ENCODE assay signal across 9 cellular contexts in the genomic region with DNA sequence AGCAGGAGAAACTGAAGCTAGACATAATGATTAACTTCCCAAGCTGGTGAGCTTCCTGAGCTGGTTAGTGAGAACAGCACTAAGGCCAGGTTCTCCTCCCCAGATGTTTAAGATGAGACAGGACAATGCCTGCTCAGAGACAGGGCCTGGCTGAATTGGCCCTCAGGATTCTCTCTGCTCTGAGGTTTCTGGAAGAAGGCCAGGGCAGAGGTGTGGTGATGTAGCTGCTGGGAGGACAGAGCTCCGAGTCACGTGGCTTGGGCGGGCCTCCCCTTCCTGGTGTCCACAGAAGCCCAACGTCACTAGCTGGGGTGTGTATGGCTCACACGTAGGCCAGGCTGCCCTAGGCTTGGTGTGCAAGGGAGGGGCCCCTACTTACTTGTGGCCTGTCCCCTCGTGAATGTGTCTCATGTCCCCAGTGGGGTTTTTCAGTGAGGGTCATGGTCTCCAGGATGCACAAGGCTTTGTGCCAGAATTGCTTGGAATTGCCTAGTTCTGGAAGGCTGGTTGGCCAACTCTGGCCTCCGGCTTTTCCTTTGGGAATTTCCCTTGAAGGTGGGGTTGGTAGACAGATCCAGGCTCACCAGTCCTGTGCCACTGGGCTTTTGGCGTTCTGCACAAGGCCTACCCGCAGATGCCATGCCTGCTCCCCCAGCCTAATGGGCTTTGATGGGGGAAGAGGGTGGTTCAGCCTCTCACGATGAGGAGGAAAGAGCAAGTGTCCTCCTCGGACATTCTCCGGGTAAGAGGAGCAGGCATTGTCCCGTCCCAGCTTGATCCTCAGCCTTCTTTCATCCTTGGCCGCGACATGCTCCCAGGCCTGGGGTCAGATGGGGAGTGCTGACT. TPM values are rescaled to one million over a fixed set of nuclear protein-coding genes. Genes with fewer than 3 reads are reported as not detected.
A peak's percentile ranks its signal among the peaks of the same experiment; 100 is the strongest.
DNase-seq lines count a peak whose midpoint lies in the region; ATAC-seq and TF ChIP-seq lines count a peak whose summit lies in the region.
"Had no signal": no experiment of that assay in that cellular context is flagged by ENCODE, and none has a peak within 500 bp of the region (broad histone marks: within the 10 kb centered on the region; RNA-seq: fewer than 3 reads in every experiment).

No MANE protein-coding gene starts in this region.

- intact Hi-C loops in posterior vena cava (cut with DNase I) = no loop called here

- H3K4me1 Mint-ChIP-seq in T-helper 17 cell (peaks cover 71% of the 10 kb centered on the region), mesothelial cell of epicardium (peaks cover 6% of the 10 kb centered on the region)

- DNase-seq in CD1c-positive myeloid dendritic cell (ENCODE audit: extremely low spot score) = peak; percentile 89
- DNase-seq in T-helper 17 cell = peak; percentile 32 to 36 (median 35)
- peak; percentile 96 for DNase-seq in posterior vena cava (ENCODE audit: low spot score)
- DNase-seq in mesothelial cell of epicardium (ENCODE audit: low spot score in 2 of 2, unreplicated experiment in 2 of 2) = no peak
- DNase-seq in H7 = no peak

- no peaks in the 10 kb centered on the region for H3K9me3 ChIP-seq in T-helper 17 cell (ENCODE audit: control insufficient read depth, low read length, poor library complexity, severe bottlenecking)

- H3K36me3 ChIP-seq in H7 (replicated peaks; ENCODE audit: control insufficient read depth, insufficient read depth, low read length) = no peaks in the 10 kb centered on the region

- H3K36me3 Mint-ChIP-seq in T-helper 17 cell (ENCODE audit: low read depth) (peaks cover 3% of the 10 kb centered on the region), mesothelial cell of epicardium (no peaks in the 10 kb centered on the region)

- H3K27me3 Mint-ChIP-seq in T-helper 17 cell (no peaks in the 10 kb centered on the region), mesothelial cell of epicardium (ENCODE audit: low read depth) (peaks cover 43% of the 10 kb centered on the region)

- H3K27me3 ChIP-seq in H7 (ENCODE audit: control insufficient read depth, insufficient read depth, low read length) = peaks cover 14% of the 10 kb centered on the region

- peak overlapping the region; percentile 98 for H3K27ac Mint-ChIP-seq in T-helper 17 cell
- no peak overlapping the region for H3K27ac Mint-ChIP-seq in mesothelial cell of epicardium

- peak; percentile 63 for ATAC-seq in GM19324 (IDR thresholded peaks at IDR 0.05; ENCODE audit: low FRiP score, unreplicated experiment)
- ATAC-seq in HG03342 (IDR thresholded peaks at IDR 0.05; ENCODE audit: unreplicated experiment) = peak; percentile 52
- peak; percentile 70 for ATAC-seq in T-helper 17 cell
- peak; percentile 90 for ATAC-seq in esophagus mucosa

- no peak for TF ChIP-seq CTCF in mesothelial cell of epicardium (IDR thresholded peaks at IDR 0.05; ENCODE audit: unreplicated experiment)

- H3K4me3 ChIP-seq in H7 (ENCODE audit: insufficient read depth, low read depth, low read length) = no peak overlapping the region

- no peaks in the 10 kb centered on the region for H3K9me3 Mint-ChIP-seq in mesothelial cell of epicardium

- peak overlapping the region; percentile 92 for H3K4me3 Mint-ChIP-seq in T-helper 17 cell
- H3K4me3 Mint-ChIP-seq in mesothelial cell of epicardium = no peak overlapping the region

RNA-seq across cellular contexts. Expression of a gene that starts 3.4 kb away (rescaled TPM):
- total RNA-seq in T-helper 17 cell = 10 to 100 TPM in 1 of 2 donors, 1 to 10 TPM in 1; 9.4 to 16.6 TPM
- 15.4 TPM for total RNA-seq in esophagus mucosa
- total RNA-seq in posterior vena cava = 1 to 10 TPM; 2.9 to 4.5 TPM
- 0.52 to 0.63 TPM (median 0.58 TPM) in 3 replicates for total RNA-seq in mesothelial cell of epicardium
- total RNA-seq in H7 (2014; rRNA removed; shearing (Covaris generic)) = 0.33 TPM in 1 of 2 replicates, not detected in the other

RNA-seq across cellular contexts. Expression of a gene that starts 15.7 kb away (rescaled TPM):
- total RNA-seq in T-helper 17 cell (10 to 100 TPM; 44.0 to 58.9 TPM), esophagus mucosa (0.76 TPM), posterior vena cava (1 to 10 TPM; 1.8 to 2.7 TPM), mesothelial cell of epicardium (not detected in 3 replicates)
- total RNA-seq in H7 (2014; rRNA removed; shearing (Covaris generic)) = not detected in 2 replicates
- total RNA-seq: glomerular endothelial cell had no signal

RNA-seq across cellular contexts. Expression of a gene that starts 45.1 kb away (rescaled TPM):
- 100 to 1,000 TPM; 411 to 412 TPM for total RNA-seq in T-helper 17 cell
- total RNA-seq in esophagus mucosa = 26.7 TPM
- 10 to 100 TPM; 46.9 to 75.8 TPM for total RNA-seq in posterior vena cava
- total RNA-seq in mesothelial cell of epicardium = 19.2 to 20.6 TPM (median 20.4 TPM) in 3 replicates
- total RNA-seq in H7 (2014; rRNA removed; shearing (Covaris generic)) = 5.0 and 6.2 TPM in 2 replicates

Comparison
In these comparisons a context has a peak if more than half of its experiments do, and no peak if none do; other contexts are left out.
1. DNase-seq: peak in CD1c-positive myeloid dendritic cell (single experiment), T-helper 17 cell (3 of 3) and posterior vena cava (single experiment); none in mesothelial cell of epicardium (0 of 2) and H7 (single experiment).
2. RNA of a gene that starts 15.7 kb away (total RNA-seq): 44.0 to 58.9 TPM in T-helper 17 cell; 1.8 to 2.7 TPM in posterior vena cava, 0.76 TPM in esophagus mucosa (single experiment), not detected in mesothelial cell of epicardium and not detected in H7; every median in the first group is over 10 times any median in the second.
3. RNA of a gene that starts 45.1 kb away (total RNA-seq): 411 to 412 TPM in T-helper 17 cell; 46.9 to 75.8 TPM in posterior vena cava, 26.7 TPM in esophagus mucosa (single experiment), 19.2 to 20.6 TPM in mesothelial cell of epicardium and 5.0 to 6.2 TPM in H7; every median in the first group is over 4 times any median in the second.
4. Peak in every context shown above with its lines, with median percentiles within 50 percentile points of each other: ATAC-seq.